12 cellular contexts compared by ENCODE assay signal in genomic region chr17:21693937-21694336, GRCh38. TPM values are rescaled to one million over a fixed set of nuclear protein-coding genes. Genes with fewer than 3 reads are reported as not detected.
DNase-seq lines count a peak whose midpoint lies in the region; FAIRE-seq and TF ChIP-seq lines count a peak whose summit lies in the region.
"Not testable (repeated sequence)": the region's sequence is repeated elsewhere in the genome, so short reads cannot be mapped to it uniquely, and the experiment has no call there.
"Had no signal": no experiment of that assay in that cellular context is flagged by ENCODE, and none has a peak within 500 bp of the region (broad histone marks: within the 10 kb centered on the region; RNA-seq: fewer than 3 reads in every experiment).

No MANE protein-coding gene starts in this region.

- not testable (repeated sequence) for H3K79me2 ChIP-seq in Karpas-422 (ENCODE audit: low read length)

- not testable (repeated sequence) for H4K20me1 ChIP-seq in Karpas-422 (ENCODE audit: insufficient read depth, low read depth, low read length)

- not testable (repeated sequence) for TF ChIP-seq POLR2A in H54 (IDR thresholded peaks at IDR 0.05; ENCODE audit: low read depth, low read length)

- H3K27ac ChIP-seq in Karpas-422 (ENCODE audit: low read length): not testable (repeated sequence)

- H3K9ac ChIP-seq in Karpas-422 (ENCODE audit: low read length): not testable (repeated sequence)

- intact Hi-C loops in posterior vena cava (cut with DNase I): not testable (repeated sequence)

- not testable (repeated sequence) for H3K9me3 ChIP-seq in Karpas-422 (ENCODE audit: low read length)

- not testable (repeated sequence) for H3K27me3 Mint-ChIP-seq in chondrocyte (ENCODE audit: low read depth)

- peaks cover 35% of the 10 kb centered on the region for H3K9me3 Mint-ChIP-seq in chondrocyte (ENCODE audit: low read depth)

- not testable (repeated sequence) for H3K4me3 ChIP-seq in Karpas-422 (ENCODE audit: low read length)

- not testable (repeated sequence) for TF ChIP-seq CTCF in chondrocyte (IDR thresholded peaks at IDR 0.05)

- H3K36me3 Mint-ChIP-seq in chondrocyte (ENCODE audit: low read depth): not testable (repeated sequence)

- H3K4me3 Mint-ChIP-seq in chondrocyte (ENCODE audit: unreplicated experiment): not testable (repeated sequence)

- not testable (repeated sequence) for H3K9me2 ChIP-seq in Karpas-422 (replicated peaks; ENCODE audit: insufficient read depth, low read length)

- H3K27ac Mint-ChIP-seq in chondrocyte (ENCODE audit: unreplicated experiment): not testable (repeated sequence)

- not testable (repeated sequence) for H3K27me3 ChIP-seq in Karpas-422 (ENCODE audit: low read length)

- H3K36me3 ChIP-seq in Karpas-422 (ENCODE audit: insufficient read depth, low read length): not testable (repeated sequence)

- not testable (repeated sequence) for H3K4me1 Mint-ChIP-seq in chondrocyte (ENCODE audit: low read depth)

- FAIRE-seq in H54 (lab: Jason Lieb, UNC); RCC 7860 (lab: Jason Lieb, UNC): not testable (repeated sequence)

- H3K4me2 ChIP-seq in Karpas-422 (ENCODE audit: low read depth, low read length, poor library complexity, severe bottlenecking): not testable (repeated sequence)

- not testable (repeated sequence) for H3K4me1 ChIP-seq in Karpas-422 (ENCODE audit: low read length)

- DNase-seq in A172 (ENCODE audit: low spot score) (peak; percentile 55), H54 (ENCODE audit: insufficient read length, low spot score) (peak; percentile 33), Karpas-422 (peak; percentile 34), RCC 7860 (ENCODE audit: low spot score) (peak; percentile 68), chondrocyte (ENCODE audit: low spot score) (peak; percentile 19), kidney tubule cell (ENCODE audit: low spot score) (peak; percentile 50), posterior vena cava (ENCODE audit: low spot score) (peak; percentile 28)
- DNase-seq in NK-92 treated with Interleukin-12 subunit alpha and Interleukin-12 subunit beta, amount 100 ng/mL, for 24 hours (lab: John Stamatoyannopoulos, UW): peak; percentile 53

- not testable (repeated sequence) for H2AFZ ChIP-seq in Karpas-422 (ENCODE audit: low read length)

RNA-seq across cellular contexts. Expression of gene KCNJ18, which starts 1.6 kb away (rescaled TPM):
- not detected in 2 replicates for total RNA-seq in A172 (2014; rRNA removed; shearing (Covaris generic))
- total RNA-seq in Karpas-422 (2014; rRNA removed; shearing (Covaris generic); ENCODE audit: low replicate concordance): not detected in 2 replicates
- not detected in 3 replicates for total RNA-seq in chondrocyte
- not detected for total RNA-seq in posterior vena cava
- total RNA-seq: CD4-positive, alpha-beta T cell; CD8-positive, alpha-beta memory T cell; G401; H7 had no signal
